29 cellular contexts compared by ENCODE assay signal in the genomic region with DNA sequence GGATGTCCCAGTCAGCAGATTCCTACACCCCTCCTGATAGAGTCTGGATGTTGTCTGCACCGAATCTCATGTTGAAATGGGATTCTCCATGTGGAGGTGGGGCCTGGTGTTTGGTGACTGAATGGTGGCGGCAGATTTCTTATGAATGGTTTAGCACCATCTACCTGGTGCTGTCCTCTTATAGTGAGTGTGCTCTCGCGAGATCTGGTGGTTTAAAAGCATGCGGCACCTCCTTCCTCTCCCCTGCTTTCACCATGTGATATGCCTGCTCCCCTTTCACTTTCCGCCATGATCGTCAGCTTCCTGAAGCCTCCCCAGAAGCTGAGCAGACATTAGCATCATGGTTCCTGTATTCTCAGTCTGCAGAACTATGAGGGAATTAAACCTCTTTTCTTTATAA.
DNase-seq lines count a peak whose midpoint lies in the region; ATAC-seq, FAIRE-seq and TF ChIP-seq lines count a peak whose summit lies in the region.
"Had no signal": no experiment of that assay in that cellular context is flagged by ENCODE, and none has a peak within 500 bp of the region (broad histone marks: within the 10 kb centered on the region; RNA-seq: fewer than 3 reads in every experiment).

No MANE protein-coding gene starts in this region.

- H3K36me3 ChIP-seq in K562 (ENCODE audit: control insufficient read depth, insufficient read depth, low read length): no peaks in the 10 kb centered on the region
- H3K36me3 ChIP-seq: BE2C; BLaER1; BLaER1 treated with 17β-estradiol and CSF1 and Interleukin-3, amounts not matched to agents 10 nM and 100 nM had no signal

- no peaks in the 10 kb centered on the region for H3K79me2 ChIP-seq in K562 (ENCODE audit: control insufficient read depth, insufficient read depth, low read length)

- peak overlapping the region; percentile 53; the same call in 1 of the 2 replicates for H2AFZ ChIP-seq in K562 (ENCODE audit: low read depth, low read length)

- no peaks in the 10 kb centered on the region for H3K4me1 ChIP-seq in K562 (replicated peaks in 1 of 2; ENCODE audit: control insufficient read depth in 2 of 2, insufficient read depth in 2 of 2, low read length in 2 of 2)
- H3K4me1 ChIP-seq: A549, BE2C, Caco-2 had no signal

- H3K4me2 ChIP-seq in K562 (ENCODE audit: insufficient read depth, low read length): no peak overlapping the region
- H3K4me2 ChIP-seq: A549; BLaER1; BLaER1 treated with 17β-estradiol and CSF1 and Interleukin-3, amounts not matched to agents 10 nM and 100 nM had no signal

- no peak for FAIRE-seq in K562 (lab: Jason Lieb, UNC)
- FAIRE-seq: A204.1, A549, D721Med had no signal

- no peak overlapping the region for H3K9ac ChIP-seq in K562 (ENCODE audit: insufficient read depth in 1 of 2, low read depth in 2 of 2, low read length in 2 of 2)
- H3K9ac ChIP-seq: BLaER1; BLaER1 treated with 17β-estradiol and CSF1 and Interleukin-3, amounts not matched to agents 10 nM and 100 nM had no signal

- intact Hi-C loops in K562 (cut with micrococcal nuclease): no loop called here

- H3K27ac ChIP-seq in K562 (ENCODE audit: extremely low read depth, low read depth, low read length): no peak overlapping the region
- H3K27ac ChIP-seq: 22Rv1; A549; BLaER1; BLaER1 treated with 17β-estradiol and CSF1 and Interleukin-3, amounts not matched to agents 10 nM and 100 nM; C4-2B had no signal

- no peak overlapping the region for H3K4me3 ChIP-seq in K562
- H3K4me3 ChIP-seq: A549; BLaER1; BLaER1 treated with 17β-estradiol and CSF1 and Interleukin-3, amounts not matched to agents 10 nM and 100 nM had no signal

- 1% methylated on average over 7 of the region's 7 CpGs for WGBS in K562 (ENCODE audit: insufficient coverage, low coverage, missing lambda C conversion rate)

- BruUV-seq in K562 (replicated peaks; lab: Mats Ljungman, UMichigan): no TSS peak

- no peak for TF ChIP-seq RAD21 in K562 (CRISPR knock-in tag; conservative IDR thresholded peaks at IDR 0.05 in 1 of 2, IDR thresholded peaks at IDR 0.05 in 1 of 2)

- ATAC-seq in K562: peak; percentile 73
- ATAC-seq: A549; CD8-positive, alpha-beta T cell had no signal

- no peaks in the 10 kb centered on the region for H3K9me3 ChIP-seq in K562 (replicated peaks; ENCODE audit: control insufficient read depth, insufficient read depth, low read depth, low read length)
- H3K9me3 ChIP-seq: A549; BE2C; BLaER1; BLaER1 treated with 17β-estradiol and CSF1 and Interleukin-3, amounts not matched to agents 10 nM and 100 nM; Caco-2 had no signal

- DNase-seq in K562 (ENCODE audit: extremely low read depth in 1 of 4, low spot score in 3 of 4) (peak in 1 of 4 experiments; percentile 12), NOMO-1 (lab: John Stamatoyannopoulos, UW; ENCODE audit: unreplicated experiment in 2 of 2) (no peak)
- DNase-seq: 8988T; ACHN; AML-193; BE2C; C1 segment of cervical spinal cord; Caco-2; Calu3; CD4-positive, alpha-beta memory T cell; CD4-positive, alpha-beta T cell; CD4-positive, CD25-positive, alpha-beta regulatory T cell; CD8-positive, alpha-beta memory T cell; CD8-positive, alpha-beta T cell; COR-L47; DMS 273 treated with DMSO at 0.1 percent for 48 hours; DMS153; DMS53; DMS79; DMS79 treated with DMSO at 0.1 percent for 48 hours; DND-41; EL had no signal

- CTCF ChIA-PET in K562 (lab: Yijun Ruan, JAX; ENCODE audit: low intra/inter-chr PET ratio): no interaction called here

- no peaks in the 10 kb centered on the region; the same call in 1 of the 2 replicates for H4K20me1 ChIP-seq in K562 (replicated peaks; ENCODE audit: control insufficient read depth, insufficient read depth, low read length)
- H4K20me1 ChIP-seq: BLaER1; BLaER1 treated with 17β-estradiol and CSF1 and Interleukin-3, amounts not matched to agents 10 nM and 100 nM had no signal

- no peaks in the 10 kb centered on the region for H3K9me1 ChIP-seq in K562 (ENCODE audit: control insufficient read depth, insufficient read depth, low read length)

- no peak for TF ChIP-seq CTCF in K562 (IDR thresholded peaks at IDR 0.05 in 2 of 3, conservative IDR thresholded peaks at IDR 0.05 in 1 of 3; ENCODE audit: insufficient read depth in 2 of 3, low read depth in 1 of 3, low read length in 3 of 3)

- no peak for TF ChIP-seq POLR2A in K562 (conservative IDR thresholded peaks at IDR 0.05)

- POLR2A ChIA-PET in K562 (lab: Yijun Ruan, JAX): interaction anchor here (0.6 to 1.4 kb wide), 2 partner anchors 13 to 330 kb away, joined by 4 read pairs; no protein-coding TSS in a partner anchor

- no peak for TF ChIP-seq EP300 in K562 (IDR thresholded peaks at IDR 0.05; ENCODE audit: low read length)

- in situ Hi-C loops in K562 (cut with MboI): no loop called here

- peaks cover 0 to 4% of the 10 kb centered on the region in 2 experiments; a peak in 1 of 5 replicates for H3K27me3 ChIP-seq in K562 (ENCODE audit: control insufficient read depth in 2 of 2, insufficient read depth in 2 of 2, low read length in 2 of 2)
- H3K27me3 ChIP-seq: BE2C; BLaER1; BLaER1 treated with 17β-estradiol and CSF1 and Interleukin-3, amounts not matched to agents 10 nM and 100 nM had no signal

TF ChIP-seq in K562, 482 proteins besides CTCF, POLR2A, EP300 and RAD21 (continues in another document):
- TF ChIP-seq CHCHD3 (CRISPR knock-in tag; IDR thresholded peaks at IDR 0.05) (no peak), ZNF518B (CRISPR knock-in tag; IDR thresholded peaks at IDR 0.05) (no peak), ZZZ3 (IDR thresholded peaks at IDR 0.05) (no peak), ILF3 (IDR thresholded peaks at IDR 0.05; ENCODE audit: borderline replicate concordance) (no peak), DDX20 (tag; IDR thresholded peaks at IDR 0.05; ENCODE audit: low read depth) (no peak), ARID1B (IDR thresholded peaks at IDR 0.05) (no peak), ZKSCAN1 (IDR thresholded peaks at IDR 0.05; ENCODE audit: low read depth, low read length) (no peak), ZBTB11 (CRISPR knock-in tag; IDR thresholded peaks at IDR 0.05) (peak in 1 of 3 experiments; percentile 69; a peak in 2 of 6 replicates)
